ENCODE assay signal across 21 cellular contexts in genomic region chr3:156772588-156773206, GRCh38. TPM values are rescaled to one million over a fixed set of nuclear protein-coding genes. Genes with fewer than 3 reads are reported as not detected.
DNase-seq lines count a peak whose midpoint lies in the region; ATAC-seq, FAIRE-seq and TF ChIP-seq lines count a peak whose summit lies in the region.
"Had no signal": no experiment of that assay in that cellular context is flagged by ENCODE, and none has a peak within 500 bp of the region (broad histone marks: within the 10 kb centered on the region; RNA-seq: fewer than 3 reads in every experiment).

No MANE protein-coding gene starts in this region.

- H3K27ac Mint-ChIP-seq in Calu3 (ENCODE audit: unreplicated experiment): no peak overlapping the region
- no peak overlapping the region for H3K27ac Mint-ChIP-seq in immature natural killer cell
- H3K27ac Mint-ChIP-seq: activated naive CD4-positive, alpha-beta T cell treated with anti-CD3 and anti-CD28 coated beads, Interleukin-2, amount 50 U/mL, for 24 hours; activated T-cell treated with anti-CD3 and anti-CD28 coated beads, Interleukin-2, amount 50 U/mL, for 24 hours; stimulated activated memory B cell treated with anti-CD40 and anti-IgM and Interleukin-4, amounts not matched to agents 10 μg/mL and 1 μg/mL and 100 μg/mL, for 72 hours had no signal

- H3K4me3 Mint-ChIP-seq in Calu3 (ENCODE audit: low read depth, unreplicated experiment) (no peak overlapping the region), immature natural killer cell (no peak overlapping the region)
- no peak overlapping the region for H3K4me3 Mint-ChIP-seq in activated T-cell treated with anti-CD3 and anti-CD28 coated beads, Interleukin-2, amount 50 U/mL, for 4 hours
- H3K4me3 Mint-ChIP-seq: activated naive CD4-positive, alpha-beta T cell treated with anti-CD3 and anti-CD28 coated beads, Interleukin-2, amount 50 U/mL, for 24 hours; activated T-cell treated with anti-CD3 and anti-CD28 coated beads, Interleukin-2, amount 50 U/mL, for 24 hours; brain; stimulated activated memory B cell treated with anti-CD40 and anti-IgM and Interleukin-4, amounts not matched to agents 10 μg/mL and 1 μg/mL and 100 μg/mL, for 72 hours had no signal

- H3K36me3 ChIP-seq in RWPE2 (ENCODE audit: low read depth): no peaks in the 10 kb centered on the region
- H3K36me3 ChIP-seq in upper lobe of right lung: no peaks in the 10 kb centered on the region
- H3K36me3 ChIP-seq: transverse colon had no signal

- H3K36me3 Mint-ChIP-seq in Calu3 (ENCODE audit: insufficient read depth, unreplicated experiment): no peaks in the 10 kb centered on the region
- peaks cover 1% of the 10 kb centered on the region for H3K36me3 Mint-ChIP-seq in activated T-cell treated with anti-CD3 and anti-CD28 coated beads, Interleukin-2, amount 50 U/mL, for 4 hours (ENCODE audit: insufficient read depth)
- H3K36me3 Mint-ChIP-seq in immature natural killer cell: peaks cover 0 to 3% (median 0%) of the 10 kb centered on the region in 3 donors
- H3K36me3 Mint-ChIP-seq: brain had no signal

- TF ChIP-seq CTCF in Calu3 (IDR thresholded peaks at IDR 0.05; ENCODE audit: unreplicated experiment) (no peak), RWPE2 (IDR thresholded peaks at IDR 0.05; ENCODE audit: poor library complexity, severe bottlenecking) (no peak), upper lobe of right lung (IDR thresholded peaks at IDR 0.05) (no peak)

- H3K9me3 ChIP-seq in RWPE2 (ENCODE audit: severe bottlenecking): peaks cover 2% of the 10 kb centered on the region
- no peaks in the 10 kb centered on the region for H3K9me3 ChIP-seq in upper lobe of right lung
- H3K9me3 ChIP-seq: transverse colon had no signal

- peak; percentile 23 for FAIRE-seq in H54 (lab: Jason Lieb, UNC)
- FAIRE-seq: TTC549 had no signal

- H3K4me1 Mint-ChIP-seq in Calu3 (ENCODE audit: low read depth, unreplicated experiment): peaks cover 8% of the 10 kb centered on the region
- H3K4me1 Mint-ChIP-seq in activated T-cell treated with anti-CD3 and anti-CD28 coated beads, Interleukin-2, amount 50 U/mL, for 4 hours (ENCODE audit: low read depth): no peaks in the 10 kb centered on the region
- no peaks in the 10 kb centered on the region for H3K4me1 Mint-ChIP-seq in immature natural killer cell
- H3K4me1 Mint-ChIP-seq: activated naive CD4-positive, alpha-beta T cell treated with anti-CD3 and anti-CD28 coated beads, Interleukin-2, amount 50 U/mL, for 24 hours had no signal

- H3K4me1 ChIP-seq in RWPE2 (ENCODE audit: insufficient read depth, poor library complexity, severe bottlenecking): peaks cover 32% of the 10 kb centered on the region
- H3K4me1 ChIP-seq in upper lobe of right lung: no peaks in the 10 kb centered on the region

- peak overlapping the region; percentile 77 for H3K27ac ChIP-seq in RWPE2 (ENCODE audit: poor library complexity, severe bottlenecking)
- no peak overlapping the region for H3K27ac ChIP-seq in upper lobe of right lung
- H3K27ac ChIP-seq: transverse colon had no signal

- CTCF ChIA-PET in Calu3 (lab: Charles Lee): no interaction called here

- no peak overlapping the region for H3K4me3 ChIP-seq in RWPE2 (ENCODE audit: severe bottlenecking)
- H3K4me3 ChIP-seq in upper lobe of right lung: no peak overlapping the region
- H3K4me3 ChIP-seq: dorsolateral prefrontal cortex, transverse colon had no signal

- H3K9me3 Mint-ChIP-seq in Calu3 (ENCODE audit: low read depth, unreplicated experiment) (no peaks in the 10 kb centered on the region), immature natural killer cell (no peaks in the 10 kb centered on the region)
- no peaks in the 10 kb centered on the region for H3K9me3 Mint-ChIP-seq in activated T-cell treated with anti-CD3 and anti-CD28 coated beads, Interleukin-2, amount 50 U/mL, for 4 hours
- H3K9me3 Mint-ChIP-seq: activated naive CD4-positive, alpha-beta T cell treated with anti-CD3 and anti-CD28 coated beads, Interleukin-2, amount 50 U/mL, for 24 hours; activated T-cell treated with anti-CD3 and anti-CD28 coated beads, Interleukin-2, amount 50 U/mL, for 24 hours; brain; stimulated activated memory B cell treated with anti-CD40 and anti-IgM and Interleukin-4, amounts not matched to agents 10 μg/mL and 1 μg/mL and 100 μg/mL, for 72 hours had no signal

- TF ChIP-seq POLR2A in H54 (IDR thresholded peaks at IDR 0.05; ENCODE audit: low read depth, low read length): no peak

- intact Hi-C loops in Calu3 (cut with micrococcal nuclease; ENCODE audit: unreplicated experiment): no loop called here
- intact Hi-C loops in upper lobe of right lung (cut with DNase I): no loop called here

- BruUV-seq in Calu3 (replicated peaks; lab: Mats Ljungman, UMichigan): no TSS peak

- H3K27me3 Mint-ChIP-seq in Calu3 (ENCODE audit: unreplicated experiment) (no peaks in the 10 kb centered on the region), immature natural killer cell (ENCODE audit: low read depth in 3 of 3) (peaks cover 0 to 9% (median 0%) of the 10 kb centered on the region in 3 donors)
- H3K27me3 Mint-ChIP-seq in activated T-cell treated with anti-CD3 and anti-CD28 coated beads, Interleukin-2, amount 50 U/mL, for 4 hours (ENCODE audit: low read depth): no peaks in the 10 kb centered on the region
- H3K27me3 Mint-ChIP-seq: activated naive CD4-positive, alpha-beta T cell treated with anti-CD3 and anti-CD28 coated beads, Interleukin-2, amount 50 U/mL, for 24 hours; brain; stimulated activated memory B cell treated with anti-CD40 and anti-IgM and Interleukin-4, amounts not matched to agents 10 μg/mL and 1 μg/mL and 100 μg/mL, for 72 hours had no signal

- ATAC-seq in RWPE2 (ENCODE audit: low read depth) (peak; percentile 45; the same call in 2 of the 3 replicates), upper lobe of right lung (no peak)
- ATAC-seq in activated T-cell treated with anti-CD3 and anti-CD28 coated beads, Interleukin-2, amount 50 U/mL, for 4 hours: no peak
- ATAC-seq: Panc1; stimulated activated memory B cell treated with anti-CD40 and anti-IgM and Interleukin-4, amounts not matched to agents 10 μg/mL and 1 μg/mL and 100 μg/mL, for 72 hours had no signal

- peak; percentile 42 for DNase-seq in Calu3
- DNase-seq in H54 (ENCODE audit: insufficient read length, low spot score): no peak
- DNase-seq in RWPE2 (ENCODE audit: low spot score): no peak
- DNase-seq in iris pigment epithelial cell (ENCODE audit: low read depth): peak; percentile 31
- DNase-seq in activated T-cell treated with anti-CD3 and anti-CD28 coated beads, Interleukin-2, amount 50 U/mL, for 4 hours: no peak
- DNase-seq in stimulated activated naive CD4-positive, alpha-beta T cell treated with Interleukin-2 at 50 U/mL for 16 hours (lab: John Stamatoyannopoulos, UW): no peak
- DNase-seq in upper lobe of right lung: no peak
- DNase-seq in immature natural killer cell: no peak
- DNase-seq: activated CD4-positive, alpha-beta T cell treated with anti-CD3 and anti-CD28 coated beads, Interleukin-2, amount 50 U/mL, for 1 hour; activated T-cell treated with anti-CD3 and anti-CD28 coated beads, Interleukin-2, amount 50 U/mL, for 24 hours; dorsolateral prefrontal cortex; head of caudate nucleus; NCI-H2081 treated with DMSO at 0.1 percent for 48 hours; NCI-H82; SW 1271; transverse colon had no signal

- H3K27me3 ChIP-seq in RWPE2 (ENCODE audit: insufficient read depth, poor library complexity, severe bottlenecking): no peaks in the 10 kb centered on the region
- no peaks in the 10 kb centered on the region for H3K27me3 ChIP-seq in upper lobe of right lung
- H3K27me3 ChIP-seq: transverse colon had no signal

RNA-seq across cellular contexts. Expression of gene LEKR1, which starts 53.5 kb away (rescaled TPM):
- total RNA-seq in Calu3 (2022) (4.5 and 5.1 TPM in 2 replicates), upper lobe of right lung (2.1 TPM)
- total RNA-seq in activated T-cell treated with anti-CD3 and anti-CD28 coated beads, Interleukin-2, amount 50 U/mL, for 4 hours: under 1 TPM; 0.30 to 0.68 (median 0.50) TPM
- polyA plus RNA-seq in immature natural killer cell: 1 to 10 TPM in 2 of 3 donors, not detected in 1; 1.6 to 2.1 TPM

Comparison
In these comparisons a context has a peak if more than half of its experiments do, and no peak if none do; other contexts are left out.
1. DNase-seq: peak in Calu3 (single experiment) and iris pigment epithelial cell (single experiment); none in H54 (single experiment), RWPE2 (single experiment), activated T-cell treated with anti-CD3 and anti-CD28 coated beads, Interleukin-2, amount 50 U/mL, for 4 hours (single experiment), stimulated activated naive CD4-positive, alpha-beta T cell treated with Interleukin-2 at 50 U/mL for 16 hours (single experiment), upper lobe of right lung (single experiment) and immature natural killer cell (0 of 3).